15 cellular contexts compared by ENCODE assay signal in the genomic region with DNA sequence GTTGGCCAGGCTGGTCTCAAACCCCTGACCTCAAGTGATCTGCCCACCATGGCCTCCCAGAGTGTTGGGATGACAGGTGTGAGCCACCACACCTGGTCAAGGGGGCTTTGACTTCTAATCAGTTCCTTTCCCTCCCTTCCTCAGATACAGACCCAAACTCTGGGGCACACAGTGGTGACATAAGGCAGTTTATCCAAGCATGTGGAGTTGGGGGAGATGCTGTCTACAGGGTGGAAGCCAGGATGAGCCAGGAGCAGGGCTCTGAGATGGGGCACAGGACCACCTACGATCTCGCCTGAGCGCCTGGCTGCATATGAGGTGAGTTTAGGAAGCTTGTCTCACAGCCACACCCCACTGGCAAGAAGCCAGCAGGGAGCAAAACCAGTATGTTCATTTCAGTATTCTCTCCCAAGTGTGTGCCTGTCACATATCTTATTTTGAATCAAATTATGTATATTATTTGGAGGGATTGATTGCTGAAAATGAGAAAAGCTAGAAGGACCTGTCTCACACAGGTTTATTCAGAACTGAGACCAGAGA.
"Had no signal": no experiment of that assay in that cellular context is flagged by ENCODE, and none has a peak within 500 bp of the region (broad histone marks: within the 10 kb centered on the region; RNA-seq: fewer than 3 reads in every experiment).

No MANE protein-coding gene starts in this region.

- FAIRE-seq: endometrium had no signal

- H3K4me3 ChIP-seq: body of pancreas, left ventricle myocardium inferior, thyroid gland had no signal

- H3K36me3 ChIP-seq: left ventricle myocardium inferior, thyroid gland had no signal

- H3K27ac ChIP-seq: body of pancreas, left ventricle myocardium inferior, thyroid gland had no signal

- ATAC-seq: activated naive CD4-positive, alpha-beta T cell treated with anti-CD3 and anti-CD28 coated beads, Interleukin-2, amount 50 U/mL, for 72 hours; body of pancreas had no signal

- H3K9me3 ChIP-seq: body of pancreas, left ventricle myocardium inferior, thyroid gland had no signal

- DNase-seq: activated CD4-positive, alpha-beta T cell treated with anti-CD3 and anti-CD28 coated beads, Interleukin-2, amount 50 U/mL, for 4 hours; activated CD4-positive, CD25-positive, alpha-beta regulatory T cell treated with anti-CD3 and anti-CD28 coated beads, Interleukin-2, amount 50 U/mL, for 72 hours; activated effector memory CD4-positive, alpha-beta T cell treated with Interleukin-2 at 50 U/mL for 16 hours; activated T-cell treated with anti-CD3 and anti-CD28 coated beads, Interleukin-2, amount 50 U/mL, for 1 hour; amniotic stem cell; cerebellar nuclear complex; foreskin melanocyte; left ventricle myocardium inferior; stimulated activated CD4-positive, alpha-beta T cell treated with anti-CD3 and anti-CD28 coated beads, Interleukin-4, amount 100 ng/mL, for 4 hours had no signal

- H3K27me3 ChIP-seq: body of pancreas, thyroid gland had no signal

- H3K9me3 Mint-ChIP-seq: activated naive CD4-positive, alpha-beta T cell treated with anti-CD3 and anti-CD28 coated beads, Interleukin-2, amount 50 U/mL, for 72 hours; neural crest cell; T-helper 2 cell treated with Interferon-gamma antibody and Interleukin-4, amounts not matched to agents 5 μg/mL and 100 μg/mL, for 36 hours had no signal

- H3K36me3 Mint-ChIP-seq: activated naive CD4-positive, alpha-beta T cell treated with anti-CD3 and anti-CD28 coated beads, Interleukin-2, amount 50 U/mL, for 72 hours had no signal

- H3K4me3 Mint-ChIP-seq: neural crest cell; T-helper 2 cell treated with Interferon-gamma antibody and Interleukin-4, amounts not matched to agents 5 μg/mL and 100 μg/mL, for 36 hours had no signal

- H3K27ac Mint-ChIP-seq: activated naive CD4-positive, alpha-beta T cell treated with anti-CD3 and anti-CD28 coated beads, Interleukin-2, amount 50 U/mL, for 72 hours; T-helper 2 cell treated with Interferon-gamma antibody and Interleukin-4, amounts not matched to agents 5 μg/mL and 100 μg/mL, for 36 hours had no signal
